In the genomic region with DNA sequence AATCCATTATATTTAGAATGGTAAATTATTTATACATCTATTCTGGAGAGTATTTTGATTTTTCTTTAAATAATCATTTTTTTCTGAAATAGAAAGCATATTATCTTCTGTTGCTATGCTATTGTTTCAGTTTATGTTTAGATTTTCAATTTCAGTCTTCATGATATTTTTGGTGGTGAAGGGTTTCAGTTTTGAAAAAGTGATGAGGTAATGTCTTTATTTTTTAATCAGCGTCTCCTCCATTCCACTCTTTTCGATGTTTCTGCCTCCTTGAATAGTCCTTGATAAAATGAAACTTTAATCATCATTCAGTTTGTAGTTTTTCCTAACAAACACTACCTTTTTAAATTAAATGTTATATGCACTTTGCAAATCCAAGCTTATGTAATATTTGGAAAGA, we compare ENCODE assay signal across 16 cellular contexts.
DNase-seq lines count a peak whose midpoint lies in the region; ATAC-seq and TF ChIP-seq lines count a peak whose summit lies in the region.
"Had no signal": no experiment of that assay in that cellular context is flagged by ENCODE, and none has a peak within 500 bp of the region (broad histone marks: within the 10 kb centered on the region; RNA-seq: fewer than 3 reads in every experiment).

No MANE protein-coding gene starts in this region.

- no peaks in the 10 kb centered on the region for H3K27me3 ChIP-seq in foreskin keratinocyte
- H3K27me3 ChIP-seq in mammary epithelial cell (ENCODE audit: insufficient read depth, low read length): peaks cover 3% of the 10 kb centered on the region

- WGBS in mammary epithelial cell (ENCODE audit: low coverage, missing lambda C conversion rate): 74% methylated on average over 2 of the region's 2 CpGs

- no peak overlapping the region for H2AFZ ChIP-seq in mammary epithelial cell (ENCODE audit: low read depth, low read length)

- peaks cover 4% of the 10 kb centered on the region for H3K9me3 Mint-ChIP-seq in natural killer cell treated with Interleukin-12 subunit alpha and Interleukin-12 subunit beta and Interleukin-15 and Interleukin-18, amount 100 ng/mL, for 72 hours
- H3K9me3 Mint-ChIP-seq in natural killer cell: no peaks in the 10 kb centered on the region
- H3K9me3 Mint-ChIP-seq in activated CD4-positive, alpha-beta memory T cell treated with anti-CD3 and anti-CD28 coated beads for 36 hours: no peaks in the 10 kb centered on the region
- H3K9me3 Mint-ChIP-seq: activated naive CD8-positive, alpha-beta T cell treated with anti-CD3 and anti-CD28 coated beads for 36 hours had no signal

- no peaks in the 10 kb centered on the region for H3K79me2 ChIP-seq in mammary epithelial cell (ENCODE audit: insufficient read depth, low read length)

- DNase-seq in natural killer cell treated with Interleukin-12 subunit alpha and Interleukin-12 subunit beta and Interleukin-15 and Interleukin-18, amount 100 ng/mL, for 72 hours (ENCODE audit: low spot score): no peak
- DNase-seq in natural killer cell (no peak), foreskin keratinocyte (no peak), dedifferentiated amniotic fluid mesenchymal stem cell (ENCODE audit: extremely low spot score) (no peak), mammary epithelial cell (no peak)
- DNase-seq in activated CD4-positive, alpha-beta memory T cell treated with anti-CD3 and anti-CD28 coated beads for 36 hours: no peak
- DNase-seq: activated CD4-positive, alpha-beta T cell treated with anti-CD3 and anti-CD28 coated beads for 48 hours; activated naive CD8-positive, alpha-beta T cell treated with anti-CD3 and anti-CD28 coated beads for 36 hours; DMS79 treated with DMSO at 0.1 percent for 48 hours; GOT3; head of caudate nucleus; lower lobe of right lung; NCI-H446 treated with DMSO at 0.1 percent for 48 hours had no signal

- H3K9me3 ChIP-seq in mammary epithelial cell (replicated peaks; ENCODE audit: insufficient read depth, low read length): no peaks in the 10 kb centered on the region
- H3K9me3 ChIP-seq: A549, lower lobe of right lung had no signal

- no peak overlapping the region for H3K4me2 ChIP-seq in mammary epithelial cell (ENCODE audit: insufficient read depth, low read depth, low read length)
- H3K4me2 ChIP-seq: A549 had no signal

- peaks cover 4 to 11% of the 10 kb centered on the region in 2 donors for H3K4me1 Mint-ChIP-seq in natural killer cell treated with Interleukin-12 subunit alpha and Interleukin-12 subunit beta and Interleukin-15 and Interleukin-18, amount 100 ng/mL, for 72 hours (ENCODE audit: low read depth in 2 of 2)
- H3K4me1 Mint-ChIP-seq in natural killer cell: peaks cover 0 to 5% of the 10 kb centered on the region in 2 donors
- no peaks in the 10 kb centered on the region for H3K4me1 Mint-ChIP-seq in activated CD4-positive, alpha-beta memory T cell treated with anti-CD3 and anti-CD28 coated beads for 36 hours (ENCODE audit: low read depth)

- ATAC-seq in natural killer cell treated with Interleukin-12 subunit alpha and Interleukin-12 subunit beta and Interleukin-15 and Interleukin-18, amount 100 ng/mL, for 72 hours: no peak
- ATAC-seq in natural killer cell (no peak), HG02571 (IDR thresholded peaks at IDR 0.05; ENCODE audit: unreplicated experiment) (peak; percentile 97), HG03280 (IDR thresholded peaks at IDR 0.05; ENCODE audit: unreplicated experiment) (peak; percentile 93), foreskin keratinocyte (no peak)
- ATAC-seq: A549, lower lobe of right lung had no signal

- in situ Hi-C loops in mammary epithelial cell (cut with MboI; ENCODE audit: low sequenced_read_pairs in 2 of 2): no loop called here

- no peaks in the 10 kb centered on the region for H3K4me1 ChIP-seq in foreskin keratinocyte
- H3K4me1 ChIP-seq in mammary epithelial cell (ENCODE audit: insufficient read depth, low read length): no peaks in the 10 kb centered on the region
- H3K4me1 ChIP-seq: A549, lower lobe of right lung had no signal

- peak overlapping the region; percentile 24 for H3K4me3 Mint-ChIP-seq in natural killer cell treated with Interleukin-12 subunit alpha and Interleukin-12 subunit beta and Interleukin-15 and Interleukin-18, amount 100 ng/mL, for 72 hours
- no peak overlapping the region for H3K4me3 Mint-ChIP-seq in natural killer cell
- no peak overlapping the region for H3K4me3 Mint-ChIP-seq in activated CD4-positive, alpha-beta memory T cell treated with anti-CD3 and anti-CD28 coated beads for 36 hours
- H3K4me3 Mint-ChIP-seq: activated naive CD8-positive, alpha-beta T cell treated with anti-CD3 and anti-CD28 coated beads for 36 hours had no signal

- H3K27ac ChIP-seq in foreskin keratinocyte (no peak overlapping the region), mammary epithelial cell (ENCODE audit: insufficient read depth, low read depth, low read length) (no peak overlapping the region)
- H3K27ac ChIP-seq: A549, lower lobe of right lung had no signal

- no peak overlapping the region for H3K4me3 ChIP-seq in mammary epithelial cell (replicated peaks in 1 of 3; ENCODE audit: insufficient read depth in 1 of 3, low read depth in 2 of 3, low read length in 3 of 3)
- H3K4me3 ChIP-seq: A549, lower lobe of right lung had no signal

- H3K36me3 ChIP-seq in mammary epithelial cell (ENCODE audit: insufficient read depth, low read length): no peaks in the 10 kb centered on the region
- H3K36me3 ChIP-seq: lower lobe of right lung had no signal

- peak overlapping the region in 1 of 2 donors; percentile 23 for H3K27ac Mint-ChIP-seq in natural killer cell treated with Interleukin-12 subunit alpha and Interleukin-12 subunit beta and Interleukin-15 and Interleukin-18, amount 100 ng/mL, for 72 hours
- H3K27ac Mint-ChIP-seq in natural killer cell: no peak overlapping the region
- no peak overlapping the region for H3K27ac Mint-ChIP-seq in activated CD4-positive, alpha-beta memory T cell treated with anti-CD3 and anti-CD28 coated beads for 36 hours
- H3K27ac Mint-ChIP-seq: activated naive CD8-positive, alpha-beta T cell treated with anti-CD3 and anti-CD28 coated beads for 36 hours had no signal

- peaks cover 7% of the 10 kb centered on the region for H3K36me3 Mint-ChIP-seq in natural killer cell treated with Interleukin-12 subunit alpha and Interleukin-12 subunit beta and Interleukin-15 and Interleukin-18, amount 100 ng/mL, for 72 hours
- H3K36me3 Mint-ChIP-seq in natural killer cell: no peaks in the 10 kb centered on the region
- no peaks in the 10 kb centered on the region for H3K36me3 Mint-ChIP-seq in activated CD4-positive, alpha-beta memory T cell treated with anti-CD3 and anti-CD28 coated beads for 36 hours

- POLR2A ChIA-PET in activated CD4-positive, alpha-beta memory T cell treated with anti-CD3 and anti-CD28 coated beads for 36 hours (lab: Charles Lee): no interaction called here

- dilution Hi-C loops in mammary epithelial cell (cut with HindIII; ENCODE audit: low sequenced_read_pairs): no loop called here

- TF ChIP-seq CTCF in natural killer cell (IDR thresholded peaks at IDR 0.05): no peak
- TF ChIP-seq CTCF in foreskin keratinocyte (conservative IDR thresholded peaks at IDR 0.05): no peak
- TF ChIP-seq CTCF in mammary epithelial cell (conservative IDR thresholded peaks at IDR 0.05 in 1 of 2, IDR thresholded peaks at IDR 0.05 in 1 of 2; ENCODE audit: extremely low read depth in 1 of 2, insufficient read depth in 1 of 2, low read depth in 1 of 2, low read length in 2 of 2): no peak

- H3K27me3 Mint-ChIP-seq in natural killer cell treated with Interleukin-12 subunit alpha and Interleukin-12 subunit beta and Interleukin-15 and Interleukin-18, amount 100 ng/mL, for 72 hours: no peaks in the 10 kb centered on the region
- peaks cover 0 to 7% of the 10 kb centered on the region in 2 donors for H3K27me3 Mint-ChIP-seq in natural killer cell (ENCODE audit: low read depth in 2 of 2)
- H3K27me3 Mint-ChIP-seq in activated CD4-positive, alpha-beta memory T cell treated with anti-CD3 and anti-CD28 coated beads for 36 hours: no peaks in the 10 kb centered on the region

- CTCF ChIA-PET in mammary epithelial cell (lab: Charles Lee; ENCODE audit: low non-redundant PET): no interaction called here
- CTCF ChIA-PET in activated CD4-positive, alpha-beta memory T cell treated with anti-CD3 and anti-CD28 coated beads for 36 hours (lab: Charles Lee): interaction anchor here (0.6 kb wide), 1 partner anchor 1042 kb away, joined by 3 read pairs; no protein-coding TSS in a partner anchor

- intact Hi-C loops in natural killer cell (cut with micrococcal nuclease): no loop called here
- intact Hi-C loops in mammary epithelial cell (cut with micrococcal nuclease): no loop called here
- intact Hi-C loops in activated CD4-positive, alpha-beta memory T cell treated with anti-CD3 and anti-CD28 coated beads for 36 hours (cut with micrococcal nuclease): no loop called here

- no peaks in the 10 kb centered on the region for H4K20me1 ChIP-seq in mammary epithelial cell (ENCODE audit: insufficient read depth, low read length)

- no TSS peak for BruUV-seq in mammary epithelial cell (replicated peaks; lab: Mats Ljungman, UMichigan)

- no peak overlapping the region for H3K9ac ChIP-seq in mammary epithelial cell (ENCODE audit: insufficient read depth, low read length)

Comparison
In these comparisons a context has a peak if more than half of its experiments do, and no peak if none do; other contexts are left out.
1. ATAC-seq: peak in HG02571 (single experiment) and HG03280 (single experiment); none in natural killer cell treated with Interleukin-12 subunit alpha and Interleukin-12 subunit beta and Interleukin-15 and Interleukin-18, amount 100 ng/mL, for 72 hours (0 of 2), natural killer cell (0 of 3) and foreskin keratinocyte (single experiment).